1 cellular context compared by ENCODE assay signal in the genomic region with DNA sequence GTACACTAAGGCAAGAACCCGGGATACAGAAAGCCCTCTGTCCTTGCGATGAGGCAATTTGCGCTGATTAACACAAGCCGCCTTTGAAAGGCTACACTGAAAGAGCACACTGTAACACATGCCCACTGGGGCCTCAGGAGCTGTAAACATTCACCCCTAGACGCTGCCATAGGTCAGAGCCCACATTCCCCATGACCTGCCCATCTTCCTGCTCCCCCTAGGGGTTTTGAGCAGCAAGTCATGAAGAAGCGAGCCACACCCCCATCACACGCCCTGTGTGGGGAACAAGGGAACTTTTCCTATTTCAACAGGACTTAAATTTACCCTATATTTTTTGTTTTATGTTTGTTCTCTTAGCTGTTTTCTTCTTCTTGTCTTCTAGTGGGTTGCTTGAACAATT.
TF ChIP-seq lines count a peak whose summit lies in the region.

No MANE protein-coding gene starts in this region.

TF ChIP-seq in K562, 482 proteins besides CTCF, POLR2A, EP300 and RAD21 (continued from another document):
- TF ChIP-seq, protein P1, sequence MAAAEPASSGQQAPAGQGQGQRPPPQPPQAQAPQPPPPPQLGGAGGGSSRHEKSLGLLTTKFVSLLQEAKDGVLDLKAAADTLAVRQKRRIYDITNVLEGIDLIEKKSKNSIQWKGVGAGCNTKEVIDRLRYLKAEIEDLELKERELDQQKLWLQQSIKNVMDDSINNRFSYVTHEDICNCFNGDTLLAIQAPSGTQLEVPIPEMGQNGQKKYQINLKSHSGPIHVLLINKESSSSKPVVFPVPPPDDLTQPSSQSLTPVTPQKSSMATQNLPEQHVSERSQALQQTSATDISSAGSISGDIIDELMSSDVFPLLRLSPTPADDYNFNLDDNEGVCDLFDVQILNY (CRISPR knock-in tag; IDR thresholded peaks at IDR 0.05): no peak
- TF ChIP-seq ZNF717 (CRISPR knock-in tag; IDR thresholded peaks at IDR 0.05) (no peak), POLR2AphosphoS5 (IDR thresholded peaks at IDR 0.05; ENCODE audit: control insufficient read depth, insufficient read depth, low read depth, low read length) (no peak), GABPB1 (CRISPR knock-in tag; IDR thresholded peaks at IDR 0.05) (no peak), NRF1 (conservative IDR thresholded peaks at IDR 0.05 in 1 of 2, IDR thresholded peaks at IDR 0.05 in 1 of 2) (no peak), RB1 (IDR thresholded peaks at IDR 0.05; ENCODE audit: low read depth) (no peak)
- TF ChIP-seq, protein P2, sequence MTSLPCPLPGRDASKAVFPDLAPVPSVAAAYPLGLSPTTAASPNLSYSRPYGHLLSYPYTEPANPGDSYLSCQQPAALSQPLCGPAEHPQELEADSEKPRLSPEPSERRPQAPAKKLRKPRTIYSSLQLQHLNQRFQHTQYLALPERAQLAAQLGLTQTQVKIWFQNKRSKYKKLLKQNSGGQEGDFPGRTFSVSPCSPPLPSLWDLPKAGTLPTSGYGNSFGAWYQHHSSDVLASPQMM (CRISPR knock-in tag; IDR thresholded peaks at IDR 0.05): no peak
- TF ChIP-seq, protein P3, sequence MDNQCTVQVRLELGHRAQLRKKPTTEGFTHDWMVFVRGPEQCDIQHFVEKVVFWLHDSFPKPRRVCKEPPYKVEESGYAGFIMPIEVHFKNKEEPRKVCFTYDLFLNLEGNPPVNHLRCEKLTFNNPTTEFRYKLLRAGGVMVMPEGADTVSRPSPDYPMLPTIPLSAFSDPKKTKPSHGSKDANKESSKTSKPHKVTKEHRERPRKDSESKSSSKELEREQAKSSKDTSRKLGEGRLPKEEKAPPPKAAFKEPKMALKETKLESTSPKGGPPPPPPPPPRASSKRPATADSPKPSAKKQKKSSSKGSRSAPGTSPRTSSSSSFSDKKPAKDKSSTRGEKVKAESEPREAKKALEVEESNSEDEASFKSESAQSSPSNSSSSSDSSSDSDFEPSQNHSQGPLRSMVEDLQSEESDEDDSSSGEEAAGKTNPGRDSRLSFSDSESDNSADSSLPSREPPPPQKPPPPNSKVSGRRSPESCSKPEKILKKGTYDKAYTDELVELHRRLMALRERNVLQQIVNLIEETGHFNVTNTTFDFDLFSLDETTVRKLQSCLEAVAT (IDR thresholded peaks at IDR 0.05): no peak
- TF ChIP-seq, protein P4, sequence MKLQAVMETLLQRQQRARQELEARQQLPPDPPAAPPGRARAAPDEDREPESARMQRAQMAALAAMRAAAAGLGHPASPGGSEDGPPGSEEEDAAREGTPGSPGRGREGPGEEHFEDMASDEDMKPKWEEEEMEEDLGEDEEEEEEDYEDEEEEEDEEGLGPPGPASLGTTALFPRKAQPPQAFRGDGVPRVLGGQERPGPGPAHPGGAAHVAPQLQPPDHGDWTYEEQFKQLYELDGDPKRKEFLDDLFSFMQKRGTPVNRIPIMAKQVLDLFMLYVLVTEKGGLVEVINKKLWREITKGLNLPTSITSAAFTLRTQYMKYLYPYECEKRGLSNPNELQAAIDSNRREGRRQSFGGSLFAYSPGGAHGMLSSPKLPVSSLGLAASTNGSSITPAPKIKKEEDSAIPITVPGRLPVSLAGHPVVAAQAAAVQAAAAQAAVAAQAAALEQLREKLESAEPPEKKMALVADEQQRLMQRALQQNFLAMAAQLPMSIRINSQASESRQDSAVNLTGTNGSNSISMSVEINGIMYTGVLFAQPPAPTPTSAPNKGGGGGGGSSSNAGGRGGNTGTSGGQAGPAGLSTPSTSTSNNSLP (IDR thresholded peaks at IDR 0.05; ENCODE audit: borderline replicate concordance, low read depth, low read length): no peak
TF ChIP-seq in K562: peak in this region for 0.
